15 cellular contexts compared by ENCODE assay signal in genomic region chr3:122987726-122988319, GRCh38. TPM values are rescaled to one million over a fixed set of nuclear protein-coding genes. Genes with fewer than 3 reads are reported as not detected.
"Had no signal": no experiment of that assay in that cellular context is flagged by ENCODE, and none has a peak within 500 bp of the region (broad histone marks: within the 10 kb centered on the region; RNA-seq: fewer than 3 reads in every experiment).

No MANE protein-coding gene starts in this region.

- H3K27ac Mint-ChIP-seq: activated CD4-positive, alpha-beta memory T cell treated with anti-CD3 and anti-CD28 coated beads, Interleukin-2, amount 10 ng/mL, durations not matched to agents 7 days and 5 days; activated naive CD4-positive, alpha-beta T cell treated with anti-CD3 and anti-CD28 coated beads, Interleukin-2, amount 10 ng/mL, durations not matched to agents 7 days and 5 days; activated T-cell treated with anti-CD3 and anti-CD28 coated beads, Interleukin-2, amount 50 U/mL, for 24 hours; natural killer cell treated with Interleukin-12 subunit alpha and Interleukin-12 subunit beta and Interleukin-15 and Interleukin-18, amount 100 ng/mL, for 72 hours; progenitor cell of endocrine pancreas; stimulated activated memory B cell treated with anti-CD40 and anti-IgM and Interleukin-4, amounts not matched to agents 10 μg/mL and 1 μg/mL and 100 μg/mL, for 72 hours had no signal

- H3K9me3 ChIP-seq: gastroesophageal sphincter, right atrium auricular region had no signal

- H3K4me3 ChIP-seq: gastroesophageal sphincter, hepatocyte, right atrium auricular region had no signal

- H3K36me3 Mint-ChIP-seq: activated naive CD4-positive, alpha-beta T cell treated with anti-CD3 and anti-CD28 coated beads, Interleukin-2, amount 10 ng/mL, durations not matched to agents 7 days and 5 days; natural killer cell treated with Interleukin-12 subunit alpha and Interleukin-12 subunit beta and Interleukin-15 and Interleukin-18, amount 100 ng/mL, for 72 hours; stimulated activated memory B cell treated with anti-CD40 and anti-IgM and Interleukin-4, amounts not matched to agents 10 μg/mL and 1 μg/mL and 100 μg/mL, for 72 hours had no signal

- DNase-seq: activated CD4-positive, alpha-beta memory T cell treated with anti-CD3 and anti-CD28 coated beads, Interleukin-2, amount 10 ng/mL, durations not matched to agents 7 days and 5 days; activated CD4-positive, CD25-positive, alpha-beta regulatory T cell treated with anti-CD3 and anti-CD28 coated beads, Interleukin-2, amount 50 U/mL, for 72 hours; activated naive CD4-positive, alpha-beta T cell treated with anti-CD3 and anti-CD28 coated beads, Interleukin-2, amount 10 ng/mL, durations not matched to agents 7 days and 5 days; activated T-cell treated with anti-CD3 and anti-CD28 coated beads, Interleukin-2, amount 50 U/mL, for 24 hours; dermis blood vessel endothelial cell; kidney glomerular epithelial cell; stimulated activated CD4-positive, alpha-beta T cell treated with anti-CD3 and anti-CD28 coated beads, Interleukin-2, amount 100 ng/mL, for 48 hours; T-helper 9 cell had no signal

- H2AFZ ChIP-seq: hepatocyte had no signal

- H3K9me3 Mint-ChIP-seq: activated CD4-positive, alpha-beta memory T cell treated with anti-CD3 and anti-CD28 coated beads, Interleukin-2, amount 10 ng/mL, durations not matched to agents 7 days and 5 days; activated naive CD4-positive, alpha-beta T cell treated with anti-CD3 and anti-CD28 coated beads, Interleukin-2, amount 10 ng/mL, durations not matched to agents 7 days and 5 days; activated T-cell treated with anti-CD3 and anti-CD28 coated beads, Interleukin-2, amount 50 U/mL, for 24 hours; natural killer cell treated with Interleukin-12 subunit alpha and Interleukin-12 subunit beta and Interleukin-15 and Interleukin-18, amount 100 ng/mL, for 72 hours; stimulated activated memory B cell treated with anti-CD40 and anti-IgM and Interleukin-4, amounts not matched to agents 10 μg/mL and 1 μg/mL and 100 μg/mL, for 72 hours had no signal

- H3K4me2 ChIP-seq: hepatocyte had no signal

- H3K36me3 ChIP-seq: gastroesophageal sphincter, right atrium auricular region had no signal

- ATAC-seq: gastroesophageal sphincter; stimulated activated memory B cell treated with anti-CD40 and anti-IgM and Interleukin-4, amounts not matched to agents 10 μg/mL and 1 μg/mL and 100 μg/mL, for 72 hours had no signal

- H3K79me2 ChIP-seq: hepatocyte had no signal

- H3K4me1 Mint-ChIP-seq: activated CD4-positive, alpha-beta memory T cell treated with anti-CD3 and anti-CD28 coated beads, Interleukin-2, amount 10 ng/mL, durations not matched to agents 7 days and 5 days; activated naive CD4-positive, alpha-beta T cell treated with anti-CD3 and anti-CD28 coated beads, Interleukin-2, amount 10 ng/mL, durations not matched to agents 7 days and 5 days had no signal

- H3K27me3 ChIP-seq: right atrium auricular region had no signal

- H3K27ac ChIP-seq: gastroesophageal sphincter, hepatocyte, right atrium auricular region had no signal

- H3K4me3 Mint-ChIP-seq: activated CD4-positive, alpha-beta memory T cell treated with anti-CD3 and anti-CD28 coated beads, Interleukin-2, amount 10 ng/mL, durations not matched to agents 7 days and 5 days; activated naive CD4-positive, alpha-beta T cell treated with anti-CD3 and anti-CD28 coated beads, Interleukin-2, amount 10 ng/mL, durations not matched to agents 7 days and 5 days; activated T-cell treated with anti-CD3 and anti-CD28 coated beads, Interleukin-2, amount 50 U/mL, for 24 hours; natural killer cell treated with Interleukin-12 subunit alpha and Interleukin-12 subunit beta and Interleukin-15 and Interleukin-18, amount 100 ng/mL, for 72 hours; stimulated activated memory B cell treated with anti-CD40 and anti-IgM and Interleukin-4, amounts not matched to agents 10 μg/mL and 1 μg/mL and 100 μg/mL, for 72 hours had no signal

RNA-seq across cellular contexts. Expression of gene SEMA5B, which starts 39.7 kb away (rescaled TPM):
- total RNA-seq: dermis blood vessel endothelial cell; mesenteric fat pad; natural killer cell treated with Interleukin-12 subunit alpha and Interleukin-12 subunit beta and Interleukin-15 and Interleukin-18, amount 100 ng/mL, for 72 hours had no signal
